ENCODE assay signal across 26 cellular contexts in genomic region chr1:226166341-226166740, GRCh38. TPM values are rescaled to one million over a fixed set of nuclear protein-coding genes. Genes with fewer than 3 reads are reported as not detected.
DNase-seq lines count a peak whose midpoint lies in the region; ATAC-seq, FAIRE-seq and TF ChIP-seq lines count a peak whose summit lies in the region.
"Had no signal": no experiment of that assay in that cellular context is flagged by ENCODE, and none has a peak within 500 bp of the region (broad histone marks: within the 10 kb centered on the region; RNA-seq: fewer than 3 reads in every experiment).

No MANE protein-coding gene starts in this region.

- H3K4ac ChIP-seq in trophoblast cell (ENCODE audit: low read depth, low read length): no peak overlapping the region

- H3K9ac ChIP-seq in astrocyte (ENCODE audit: low read length): no peak overlapping the region
- H3K9ac ChIP-seq in trophoblast cell (ENCODE audit: low read length): no peak overlapping the region
- H3K9ac ChIP-seq: BLaER1 had no signal

- H4K12ac ChIP-seq in trophoblast cell (ENCODE audit: low read depth, low read length): no peak overlapping the region

- peak overlapping the region; percentile 28 for H3K27ac Mint-ChIP-seq in MCF 10A (ENCODE audit: low read depth, unreplicated experiment)
- peak overlapping the region; percentile 47 for H3K27ac Mint-ChIP-seq in astrocyte (ENCODE audit: unreplicated experiment)
- H3K27ac Mint-ChIP-seq in HFFc6: no peak overlapping the region
- H3K27ac Mint-ChIP-seq: GM23338 had no signal

- intact Hi-C loops in MCF 10A (cut with micrococcal nuclease) (no loop called here), breast epithelium (cut with DNase I; ENCODE audit: low total_unique reads) (no loop called here)

- peaks cover 62% of the 10 kb centered on the region for H3K36me3 Mint-ChIP-seq in MCF 10A (ENCODE audit: insufficient read depth, unreplicated experiment)
- H3K36me3 Mint-ChIP-seq in astrocyte (ENCODE audit: low read depth, unreplicated experiment): peaks cover 6% of the 10 kb centered on the region
- H3K36me3 Mint-ChIP-seq in HFFc6 (ENCODE audit: low read depth): peaks cover 18% of the 10 kb centered on the region

- H3K79me2 ChIP-seq in astrocyte (ENCODE audit: insufficient read depth, low read length) (peaks cover 90% of the 10 kb centered on the region), trophoblast cell (ENCODE audit: control insufficient read depth, insufficient read depth, low read length, poor library complexity) (peaks cover 3% of the 10 kb centered on the region)

- H3K4me3 ChIP-seq in breast epithelium (no peak overlapping the region), astrocyte (ENCODE audit: insufficient read depth, low read depth, low read length) (no peak overlapping the region), trophoblast cell (ENCODE audit: low read depth, low read length) (no peak overlapping the region)
- H3K4me3 ChIP-seq: A549, BLaER1, GM23338 had no signal

- H3K4me3 Mint-ChIP-seq in MCF 10A (ENCODE audit: unreplicated experiment) (no peak overlapping the region), astrocyte (ENCODE audit: unreplicated experiment) (no peak overlapping the region), HFFc6 (no peak overlapping the region)
- H3K4me3 Mint-ChIP-seq: CD14-positive monocyte; CD4-positive, alpha-beta memory T cell; GM23338 had no signal

- H3K9me3 ChIP-seq in breast epithelium: no peaks in the 10 kb centered on the region
- no peaks in the 10 kb centered on the region for H3K9me3 ChIP-seq in astrocyte (ENCODE audit: insufficient read depth, low read depth, low read length)
- H3K9me3 ChIP-seq in trophoblast cell (ENCODE audit: insufficient read depth, low read depth, low read length): no peaks in the 10 kb centered on the region
- H3K9me3 ChIP-seq: A549, BLaER1 had no signal

- H3K4me2 ChIP-seq in astrocyte (ENCODE audit: low read length) (no peak overlapping the region), trophoblast cell (ENCODE audit: low read length) (no peak overlapping the region)
- H3K4me2 ChIP-seq: A549, BLaER1, GM23338 had no signal

- no peak for DNase-seq in MCF 10A (ENCODE audit: unreplicated experiment)
- DNase-seq in breast epithelium (ENCODE audit: low spot score in 2 of 2): no peak
- DNase-seq in astrocyte (ENCODE audit: low read depth): no peak
- DNase-seq in trophoblast cell: no peak
- no peak for DNase-seq in foreskin keratinocyte
- DNase-seq in HFFc6: no peak
- no peak for DNase-seq in activated CD8-positive, alpha-beta memory T cell treated with anti-CD3 and anti-CD28 coated beads for 24 hours
- DNase-seq in GM13976 (ENCODE audit: low spot score): no peak
- DNase-seq: AML-193; Calu3; CD4-positive, alpha-beta memory T cell; DMS 273 treated with DMSO at 0.1 percent for 48 hours; DMS53; DND-41; HCEC 1CT had no signal

- no peaks in the 10 kb centered on the region for H3K79me1 ChIP-seq in trophoblast cell (ENCODE audit: low read length)

- TF ChIP-seq CTCF in MCF 10A (IDR thresholded peaks at IDR 0.05; ENCODE audit: unreplicated experiment) (no peak), breast epithelium (IDR thresholded peaks at IDR 0.05) (no peak), astrocyte (IDR thresholded peaks at IDR 0.05; ENCODE audit: insufficient read depth, low read depth, low read length) (no peak), foreskin keratinocyte (conservative IDR thresholded peaks at IDR 0.05) (no peak), HFFc6 (IDR thresholded peaks at IDR 0.05) (no peak), GM13976 (IDR thresholded peaks at IDR 0.05; ENCODE audit: borderline replicate concordance, control extremely low read depth, extremely low read depth, insufficient read depth, missing control alignments) (no peak)

- peak overlapping the region; percentile 56 for H3K18ac ChIP-seq in trophoblast cell (ENCODE audit: low read length)

- H3K36me3 ChIP-seq in breast epithelium (peaks cover 10% of the 10 kb centered on the region), astrocyte (ENCODE audit: insufficient read depth, low read length) (peaks cover 38% of the 10 kb centered on the region), trophoblast cell (ENCODE audit: control insufficient read depth in 1 of 2, insufficient read depth in 2 of 2, low read length in 2 of 2) (peaks cover 18 to 25% of the 10 kb centered on the region in 2 experiments)

- H3K23ac ChIP-seq in trophoblast cell (ENCODE audit: low read length): no peak overlapping the region

- peaks cover 85% of the 10 kb centered on the region for H4K20me1 ChIP-seq in astrocyte (ENCODE audit: insufficient read depth, low read length)

- H3K27me3 Mint-ChIP-seq in MCF 10A (ENCODE audit: insufficient read depth, unreplicated experiment) (no peaks in the 10 kb centered on the region), astrocyte (ENCODE audit: low read depth, unreplicated experiment) (no peaks in the 10 kb centered on the region), HFFc6 (ENCODE audit: insufficient read depth) (no peaks in the 10 kb centered on the region; the same call in 1 of the 2 replicates)
- H3K27me3 Mint-ChIP-seq: CD4-positive, alpha-beta memory T cell had no signal

- no peak overlapping the region for H2AK5ac ChIP-seq in trophoblast cell (ENCODE audit: low read length)

- no peak for TF ChIP-seq POLR2A in breast epithelium (IDR thresholded peaks at IDR 0.05)

- POLR2A ChIA-PET in MCF 10A (lab: Yijun Ruan, JAX): interaction anchor here (0.7 to 2.1 kb wide), 6 partner anchors 13 to 36 kb away, joined by 3 to 7 read pairs (median 4); no protein-coding TSS in a partner anchor

- no peak overlapping the region for H2BK5ac ChIP-seq in trophoblast cell (ENCODE audit: low read depth, low read length, poor library complexity)

- CTCF ChIA-PET in MCF 10A (lab: Yijun Ruan, JAX): interaction anchor here (0.6 to 4.5 kb wide), 10 partner anchors 13 to 259 kb away, joined by 3 to 39 read pairs (median 4); no protein-coding TSS in a partner anchor

- no peak overlapping the region for H4K8ac ChIP-seq in trophoblast cell (ENCODE audit: low read depth, low read length)

- H4K91ac ChIP-seq in trophoblast cell (ENCODE audit: low read depth, low read length): no peak overlapping the region

- no peak overlapping the region for H3K27ac ChIP-seq in breast epithelium
- no peak overlapping the region for H3K27ac ChIP-seq in astrocyte (ENCODE audit: low read depth, low read length)
- no peak overlapping the region for H3K27ac ChIP-seq in trophoblast cell (ENCODE audit: low read depth, low read length)
- no peak overlapping the region for H3K27ac ChIP-seq in foreskin keratinocyte
- H3K27ac ChIP-seq: 22Rv1, A549, BLaER1, HL-60 had no signal

- no peak for ATAC-seq in foreskin keratinocyte
- ATAC-seq: A549, GM23338 had no signal

- no peak overlapping the region for H3K14ac ChIP-seq in trophoblast cell (ENCODE audit: low read length)

- no peak overlapping the region for H2AFZ ChIP-seq in astrocyte (ENCODE audit: low read depth, low read length)
- no peak overlapping the region for H2AFZ ChIP-seq in trophoblast cell (ENCODE audit: insufficient read depth, low read length, poor library complexity)
- H2AFZ ChIP-seq: GM23338 had no signal

- BruUV-seq in MCF 10A (replicated peaks; lab: Mats Ljungman, UMichigan): no TSS peak

- H3K4me1 Mint-ChIP-seq in MCF 10A (ENCODE audit: insufficient read depth, unreplicated experiment) (no peaks in the 10 kb centered on the region), astrocyte (ENCODE audit: low read depth, unreplicated experiment) (peaks cover 3% of the 10 kb centered on the region), HFFc6 (ENCODE audit: low read depth) (no peaks in the 10 kb centered on the region)
- H3K4me1 Mint-ChIP-seq: GM23338 had no signal

- H2BK120ac ChIP-seq in trophoblast cell (ENCODE audit: insufficient read depth, low read length, poor library complexity): no peak overlapping the region

- no peaks in the 10 kb centered on the region for H3K27me3 ChIP-seq in breast epithelium
- H3K27me3 ChIP-seq in astrocyte (ENCODE audit: insufficient read depth, low read length): no peaks in the 10 kb centered on the region
- no peaks in the 10 kb centered on the region for H3K27me3 ChIP-seq in trophoblast cell (ENCODE audit: insufficient read depth, low read length)
- no peaks in the 10 kb centered on the region for H3K27me3 ChIP-seq in foreskin keratinocyte
- H3K27me3 ChIP-seq: BLaER1 had no signal

- no CpG with 5 or more reads among the region's 9 CpGs for WGBS in trophoblast cell (ENCODE audit: extremely low coverage, insufficient coverage, insufficient read length)

- FAIRE-seq in astrocyte (lab: Jason Lieb, UNC): no peak
- FAIRE-seq: A549, G401.6, GM12891, GM18507, H54 had no signal

- in situ Hi-C loops in GM13976 (cut with MboI; ENCODE audit: low sequenced_read_pairs, unreplicated experiment): no loop called here

- H2BK12ac ChIP-seq in trophoblast cell (ENCODE audit: low read length): no peak overlapping the region

- H3K4me1 ChIP-seq in breast epithelium (no peaks in the 10 kb centered on the region), astrocyte (ENCODE audit: insufficient read depth, low read length) (no peaks in the 10 kb centered on the region), trophoblast cell (ENCODE audit: control insufficient read depth in 1 of 2, insufficient read depth in 2 of 2, low read length in 2 of 2) (no peaks in the 10 kb centered on the region), foreskin keratinocyte (no peaks in the 10 kb centered on the region)
- H3K4me1 ChIP-seq: A549 had no signal

- H3K9me3 Mint-ChIP-seq in MCF 10A (ENCODE audit: unreplicated experiment) (no peaks in the 10 kb centered on the region), astrocyte (ENCODE audit: unreplicated experiment) (no peaks in the 10 kb centered on the region), HFFc6 (no peaks in the 10 kb centered on the region)
- H3K9me3 Mint-ChIP-seq: CD14-positive monocyte; CD4-positive, alpha-beta memory T cell; GM23338 had no signal

RNA-seq across cellular contexts. Expression of gene ACBD3, which starts 20.2 kb away (rescaled TPM):
- total RNA-seq in MCF 10A (2022) (93.9 and 122 TPM in 2 replicates), breast epithelium (10 to 100 TPM; 52.4 to 63.9 (median 54.4) TPM), astrocyte (66.7 and 69.4 TPM in 2 replicates), foreskin keratinocyte (39.7 and 41.5 TPM in 2 replicates)
- polyA plus RNA-seq in trophoblast cell (2013): 46.7 and 46.8 TPM in 2 replicates
- 12.3 and 13.2 TPM in 2 replicates for polyA plus RNA-seq in foreskin keratinocyte
- total RNA-seq in HFFc6 (2021; fragmentation: NEBNext Ultra II Directional; extraction: Animal tissue kit (Norgen Biotek cat#: 25700)): 10 to 100 TPM; 63.9 to 72.8 (median 70.5) TPM

RNA-seq across cellular contexts. Expression of gene MIXL1, which starts 57.1 kb away (rescaled TPM):
- not detected in 2 replicates for total RNA-seq in MCF 10A (2022)
- not detected for total RNA-seq in breast epithelium
- 0.16 TPM in 1 of 2 replicates, not detected in the other for total RNA-seq in astrocyte
- polyA plus RNA-seq in trophoblast cell (2013): 2.0 and 2.1 TPM in 2 replicates
- total RNA-seq in foreskin keratinocyte: not detected in 2 replicates
- polyA plus RNA-seq in foreskin keratinocyte: 0.07 TPM in 1 of 2 replicates, not detected in the other
- total RNA-seq in HFFc6 (2021; fragmentation: NEBNext Ultra II Directional; extraction: Animal tissue kit (Norgen Biotek cat#: 25700)): under 1 TPM in 1 of 6 experiments, not detected in 5; 0.14 TPM
- total RNA-seq: Calu3; CD4-positive, alpha-beta memory T cell; HT1080 had no signal
- polyA plus RNA-seq: CD14-positive monocyte; CD4-positive, alpha-beta memory T cell had no signal
